Comparison of ENCODE assay signal across 8 cellular contexts in the genomic region with DNA sequence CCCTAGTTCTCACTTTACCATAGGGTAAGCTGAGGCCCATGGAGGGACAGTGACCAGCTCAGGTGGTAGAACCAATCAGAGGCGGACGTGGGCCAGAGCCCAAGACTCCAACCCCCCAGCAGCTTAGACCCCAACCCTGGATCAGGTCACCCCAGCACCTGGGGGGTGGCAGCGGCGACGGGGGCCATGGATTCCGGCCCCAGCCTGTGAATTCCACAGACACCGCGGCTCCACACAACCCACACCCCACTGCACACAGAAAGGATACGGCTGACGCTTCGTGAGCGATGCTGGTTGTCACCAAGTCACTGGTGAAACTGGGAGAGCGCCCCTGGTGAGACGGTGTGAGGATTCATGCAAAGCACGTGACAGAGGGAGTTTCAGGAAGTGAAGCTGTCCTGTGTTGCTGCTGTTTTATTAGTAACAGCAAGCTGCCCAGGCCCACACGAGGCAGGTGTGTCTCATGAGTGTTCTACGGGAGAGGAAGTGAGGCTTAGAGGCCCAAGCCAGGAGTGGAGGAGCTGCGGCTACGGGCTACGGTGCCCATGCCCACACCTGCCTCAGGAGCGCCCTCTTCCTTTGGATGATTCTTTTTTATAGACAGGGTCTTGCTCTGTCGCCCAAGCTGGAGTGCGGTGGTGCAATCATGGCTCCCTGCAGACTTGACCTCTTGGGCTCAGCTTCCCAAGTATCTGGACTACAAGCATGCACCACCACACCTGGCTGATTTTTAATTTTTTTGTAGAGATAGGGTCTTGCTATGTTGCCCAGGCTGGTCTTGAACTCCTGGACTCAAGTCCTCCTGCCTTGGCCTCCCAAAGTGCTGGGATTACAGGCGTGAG. TPM values are rescaled to one million over a fixed set of nuclear protein-coding genes. Genes with fewer than 3 reads are reported as not detected.
DNase-seq lines count a peak whose midpoint lies in the region; ATAC-seq and TF ChIP-seq lines count a peak whose summit lies in the region.
"Not testable (repeated sequence)": the region's sequence is repeated elsewhere in the genome, so short reads cannot be mapped to it uniquely, and the experiment has no call there.

No MANE protein-coding gene starts in this region.

- not testable (repeated sequence) for H3K27me3 ChIP-seq in hepatocyte

- not testable (repeated sequence) for H3K27me3 Mint-ChIP-seq in CD14-positive monocyte (ENCODE audit: low read depth in 3 of 3)
- H3K27me3 Mint-ChIP-seq in T-helper 1 cell treated with Interleukin-12 subunit alpha and Interleukin-12 subunit beta and Interleukin-4 antibody, amounts not matched to agents 30 μg/mL and 1 μg/mL, for 36 hours (ENCODE audit: low read depth), result peaks cover 20% of the 10 kb centered on the region

- peak; percentile 97 for DNase-seq in CD14-positive monocyte (ENCODE audit: low spot score)
- peak; percentile 69 for DNase-seq in NCI-H187 treated with DMSO at 0.1 percent for 48 hours (lab: John Stamatoyannopoulos, UW)
- peak; percentile 39 for DNase-seq in activated gamma-delta T cell treated with Interleukin-2 at 50 U/mL for 16 hours
- peak; percentile 35 for DNase-seq in hepatocyte (ENCODE audit: low spot score)
- DNase-seq in stimulated activated CD4-positive, alpha-beta T cell treated with anti-CD3 and anti-CD28 coated beads, Interleukin-1b, Interleukin-23, amount 100 ng/mL, for 4 hours (ENCODE audit: low read depth in 2 of 2), result peak; percentile 39 to 52

- not testable (repeated sequence) for H3K4me1 ChIP-seq in hepatocyte (ENCODE audit: insufficient read depth)

- H3K27ac ChIP-seq in hepatocyte, result not testable (repeated sequence)

- H3K9me3 ChIP-seq in hepatocyte (ENCODE audit: low read depth), result not testable (repeated sequence)

- not testable (repeated sequence) for H3K36me3 ChIP-seq in hepatocyte (replicated peaks; ENCODE audit: insufficient read depth, low read depth)

- not testable (repeated sequence) for H4K20me1 ChIP-seq in hepatocyte (ENCODE audit: insufficient read depth, poor library complexity, severe bottlenecking)

- H3K27ac Mint-ChIP-seq in CD14-positive monocyte, result peak overlapping the region; percentile 86 to 95 (median 91)
- peak overlapping the region; percentile 60 for H3K27ac Mint-ChIP-seq in T-helper 1 cell treated with Interleukin-12 subunit alpha and Interleukin-12 subunit beta and Interleukin-4 antibody, amounts not matched to agents 30 μg/mL and 1 μg/mL, for 36 hours

- not testable (repeated sequence) for H3K9me2 ChIP-seq in hepatocyte (replicated peaks; ENCODE audit: insufficient read depth)

- H3K9me3 Mint-ChIP-seq in CD14-positive monocyte; T-helper 1 cell treated with Interleukin-12 subunit alpha and Interleukin-12 subunit beta and Interleukin-4 antibody, amounts not matched to agents 30 μg/mL and 1 μg/mL, for 36 hours: not testable (repeated sequence)

- H2AFZ ChIP-seq in hepatocyte, result not testable (repeated sequence)

- not testable (repeated sequence) for H3K4me2 ChIP-seq in hepatocyte

- ATAC-seq in GM19043 (IDR thresholded peaks at IDR 0.05; ENCODE audit: low read depth, unreplicated experiment), result peak; percentile 76
- ATAC-seq in HG02973 (IDR thresholded peaks at IDR 0.05; ENCODE audit: unreplicated experiment), result peak; percentile 50

- H3K79me2 ChIP-seq in hepatocyte, result not testable (repeated sequence)

- WGBS in hepatocyte (ENCODE audit: low lambda C conversion rate, missing lambda C conversion rate), result 74% methylated on average over 18 of the region's 24 CpGs

- intact Hi-C loops in CD14-positive monocyte (cut with micrococcal nuclease), result loop anchor here (2.0 to 5.0 kb wide), 4 partner anchors 25 to 155 kb away; a partner anchor contains a TSS

- H3K4me3 Mint-ChIP-seq in CD14-positive monocyte, result peak overlapping the region; percentile 68
- peak overlapping the region; percentile 55 for H3K4me3 Mint-ChIP-seq in T-helper 1 cell treated with Interleukin-12 subunit alpha and Interleukin-12 subunit beta and Interleukin-4 antibody, amounts not matched to agents 30 μg/mL and 1 μg/mL, for 36 hours

- peaks cover 24% of the 10 kb centered on the region for H3K4me1 Mint-ChIP-seq in CD14-positive monocyte
- not testable (repeated sequence) for H3K4me1 Mint-ChIP-seq in T-helper 1 cell treated with Interleukin-12 subunit alpha and Interleukin-12 subunit beta and Interleukin-4 antibody, amounts not matched to agents 30 μg/mL and 1 μg/mL, for 36 hours (ENCODE audit: low read depth)

- not testable (repeated sequence) for H3K4me3 ChIP-seq in hepatocyte

- H3K36me3 Mint-ChIP-seq in CD14-positive monocyte; T-helper 1 cell treated with Interleukin-12 subunit alpha and Interleukin-12 subunit beta and Interleukin-4 antibody, amounts not matched to agents 30 μg/mL and 1 μg/mL, for 36 hours (ENCODE audit: low read depth): not testable (repeated sequence)

- peak; percentile 42 for TF ChIP-seq CTCF in CD14-positive monocyte (IDR thresholded peaks at IDR 0.05)
- TF ChIP-seq CTCF in hepatocyte (IDR thresholded peaks at IDR 0.05; ENCODE audit: poor library complexity), result not testable (repeated sequence)

RNA-seq across cellular contexts. Expression of a gene that starts 28.6 kb away (rescaled TPM):
- under 1 TPM; 0.14 to 0.24 TPM for polyA plus RNA-seq in CD14-positive monocyte
- 5.5 and 7.6 TPM in 2 replicates for total RNA-seq in hepatocyte
- 1.9 and 3.1 TPM in 2 replicates for polyA plus RNA-seq in hepatocyte

RNA-seq across cellular contexts. Expression of a gene that starts 46.2 kb away (rescaled TPM):
- polyA plus RNA-seq in CD14-positive monocyte (under 1 TPM; 0.16 to 0.38 TPM), hepatocyte (0.25 and 0.39 TPM in 2 replicates)
- total RNA-seq in hepatocyte, result 0.60 and 1.8 TPM in 2 replicates

Comparison
In these comparisons a context has a peak if more than half of its experiments do, and no peak if none do; other contexts are left out.
1. DNase-seq: peak in every context shown above with its lines; median percentile 97 in CD14-positive monocyte; 69 in NCI-H187 treated with DMSO at 0.1 percent for 48 hours; 46 in stimulated activated CD4-positive, alpha-beta T cell treated with anti-CD3 and anti-CD28 coated beads, Interleukin-1b, Interleukin-23, amount 100 ng/mL, for 4 hours; 39 in activated gamma-delta T cell treated with Interleukin-2 at 50 U/mL for 16 hours; 35 in hepatocyte.